In the genomic region with DNA sequence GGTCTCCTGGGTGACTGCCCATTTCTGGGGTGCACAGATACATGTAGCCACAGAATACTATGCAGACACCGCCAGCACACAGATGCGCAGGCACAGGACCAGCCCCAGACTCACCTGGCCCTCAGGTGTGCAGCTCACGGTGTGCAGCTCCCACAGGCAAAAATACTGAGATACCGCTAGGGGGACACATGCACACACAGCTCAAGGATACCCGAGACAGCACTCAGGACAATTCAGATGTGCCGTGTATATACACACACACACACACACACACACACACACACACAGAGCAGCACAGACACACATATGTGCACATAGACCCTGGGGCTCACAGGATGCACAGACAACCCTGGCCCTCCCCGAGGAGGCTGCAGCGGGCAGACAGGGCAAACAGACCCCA, we compare ENCODE assay signal across 1 cellular context. TPM values are rescaled to one million over a fixed set of nuclear protein-coding genes. Genes with fewer than 3 reads are reported as not detected.
"Had no signal": no experiment of that assay in that cellular context is flagged by ENCODE, and none has a peak within 500 bp of the region (broad histone marks: within the 10 kb centered on the region; RNA-seq: fewer than 3 reads in every experiment).

No MANE protein-coding gene starts in this region.

RNA-seq across cellular contexts. Expression of a gene that starts 11.8 kb away (rescaled TPM):
- total RNA-seq: activated naive CD8-positive, alpha-beta T cell treated with anti-CD3 and anti-CD28 coated beads for 36 hours had no signal
